Comparison of ENCODE assay signal across 27 cellular contexts in genomic region chr12:62131153-62131552, GRCh38.
"Had no signal": no experiment of that assay in that cellular context is flagged by ENCODE, and none has a peak within 500 bp of the region (broad histone marks: within the 10 kb centered on the region; RNA-seq: fewer than 3 reads in every experiment).

No MANE protein-coding gene starts in this region.

- H3K4me1 ChIP-seq: pancreas, psoas muscle, right lobe of liver, sigmoid colon, tibial nerve, upper lobe of left lung, uterus had no signal

- ATAC-seq: naive thymus-derived CD8-positive, alpha-beta T cell; natural killer cell treated with Interleukin-12 subunit alpha and Interleukin-12 subunit beta and Interleukin-15 and Interleukin-18, amount 100 ng/mL, for 72 hours; pancreas; psoas muscle; right cardiac atrium; right lobe of liver; stimulated activated effector memory CD8-positive, alpha-beta T cell treated with anti-CD3 and anti-CD28 coated beads, Interleukin-12 subunit alpha, Interleukin-12 subunit beta, amount 100 ng/mL, for 72 hours; stimulated activated naive B cell treated with anti-CD40 and anti-IgM and Interleukin-4, amounts not matched to agents 10 μg/mL and 1 μg/mL and 100 μg/mL, for 72 hours; stimulated activated naive CD8-positive, alpha-beta T cell treated with anti-CD3 and anti-CD28 coated beads, Interleukin-15, Interleukin-2, amounts not matched to agents 100 U/mL and 50 U/mL, for 24 hours had no signal

- H3K9me3 Mint-ChIP-seq: naive B cell; naive thymus-derived CD8-positive, alpha-beta T cell; nephron progenitor cell; neural crest cell; stimulated activated naive B cell treated with anti-CD40 and anti-IgM and Interleukin-4, amounts not matched to agents 10 μg/mL and 1 μg/mL and 100 μg/mL, for 72 hours had no signal

- H3K27ac Mint-ChIP-seq: naive thymus-derived CD8-positive, alpha-beta T cell; natural killer cell treated with Interleukin-12 subunit alpha and Interleukin-12 subunit beta and Interleukin-15 and Interleukin-18, amount 100 ng/mL, for 72 hours; nephron progenitor cell; progenitor cell of endocrine pancreas; stimulated activated effector memory CD8-positive, alpha-beta T cell treated with anti-CD3 and anti-CD28 coated beads, Interleukin-12 subunit alpha, Interleukin-12 subunit beta, amount 100 ng/mL, for 72 hours; stimulated activated naive B cell treated with anti-CD40 and anti-IgM and Interleukin-4, amounts not matched to agents 10 μg/mL and 1 μg/mL and 100 μg/mL, for 72 hours had no signal

- H3K4me3 Mint-ChIP-seq: naive B cell; naive thymus-derived CD8-positive, alpha-beta T cell; natural killer cell treated with Interleukin-12 subunit alpha and Interleukin-12 subunit beta and Interleukin-15 and Interleukin-18, amount 100 ng/mL, for 72 hours; nephron progenitor cell; neural crest cell; stimulated activated effector memory CD8-positive, alpha-beta T cell treated with anti-CD3 and anti-CD28 coated beads, Interleukin-12 subunit alpha, Interleukin-12 subunit beta, amount 100 ng/mL, for 72 hours; stimulated activated naive B cell treated with anti-CD40 and anti-IgM and Interleukin-4, amounts not matched to agents 10 μg/mL and 1 μg/mL and 100 μg/mL, for 72 hours had no signal

- H3K4me3 ChIP-seq: pancreas, psoas muscle, right lobe of liver, sigmoid colon, stomach, thoracic aorta, thyroid gland, tibial nerve, upper lobe of left lung, uterus had no signal

- H3K36me3 ChIP-seq: neutrophil, pancreas, right lobe of liver, sigmoid colon, stomach, thoracic aorta, thyroid gland, tibial nerve, upper lobe of left lung, uterus had no signal

- H3K36me3 Mint-ChIP-seq: naive B cell; naive thymus-derived CD8-positive, alpha-beta T cell; natural killer cell treated with Interleukin-12 subunit alpha and Interleukin-12 subunit beta and Interleukin-15 and Interleukin-18, amount 100 ng/mL, for 72 hours; stimulated activated effector memory CD8-positive, alpha-beta T cell treated with anti-CD3 and anti-CD28 coated beads, Interleukin-12 subunit alpha, Interleukin-12 subunit beta, amount 100 ng/mL, for 72 hours; stimulated activated naive B cell treated with anti-CD40 and anti-IgM and Interleukin-4, amounts not matched to agents 10 μg/mL and 1 μg/mL and 100 μg/mL, for 72 hours had no signal

- DNase-seq: naive B cell; naive thymus-derived CD8-positive, alpha-beta T cell; nephron progenitor cell; nucleus accumbens; pancreas; psoas muscle; right cardiac atrium; right lobe of liver; sigmoid colon; small intestine; stimulated activated CD4-positive, alpha-beta T cell treated with anti-CD3 and anti-CD28 coated beads, Interleukin-15, amount 100 ng/mL, for 24 hours; stimulated activated CD4-positive, alpha-beta T cell treated with anti-CD3 and anti-CD28 coated beads, Interleukin-2, amount 100 ng/mL, for 24 hours; stimulated activated CD4-positive, alpha-beta T cell treated with anti-CD3 and anti-CD28 coated beads, Interleukin-2, amount 100 ng/mL, for 48 hours; stimulated activated CD4-positive, alpha-beta T cell treated with anti-CD3 and anti-CD28 coated beads, Interleukin-4, amount 100 ng/mL, for 24 hours; stimulated activated naive B cell treated with anti-CD40 and anti-IgM and Interleukin-4, amounts not matched to agents 10 μg/mL and 1 μg/mL and 100 μg/mL, for 72 hours; stimulated activated naive CD8-positive, alpha-beta T cell treated with anti-CD3 and anti-CD28 coated beads, Interleukin-15, Interleukin-2, amounts not matched to agents 100 U/mL and 50 U/mL, for 24 hours; stomach; thyroid gland; upper lobe of left lung; uterus had no signal

- H3K9me3 ChIP-seq: neutrophil, pancreas, psoas muscle, right lobe of liver, sigmoid colon, stomach, thoracic aorta, thyroid gland, tibial nerve, upper lobe of left lung, uterus had no signal

- H3K27ac ChIP-seq: neutrophil, pancreas, psoas muscle, right lobe of liver, sigmoid colon, stomach, thoracic aorta, thyroid gland, tibial nerve, upper lobe of left lung, uterus had no signal

- H3K27me3 ChIP-seq: neutrophil, pancreas, right lobe of liver, sigmoid colon, stomach, thyroid gland, tibial nerve, upper lobe of left lung, uterus had no signal

- H3K27me3 Mint-ChIP-seq: naive B cell; progenitor cell of endocrine pancreas; stimulated activated naive B cell treated with anti-CD40 and anti-IgM and Interleukin-4, amounts not matched to agents 10 μg/mL and 1 μg/mL and 100 μg/mL, for 72 hours had no signal

- H3K4me1 Mint-ChIP-seq: neural crest cell; stimulated activated effector memory CD8-positive, alpha-beta T cell treated with anti-CD3 and anti-CD28 coated beads, Interleukin-12 subunit alpha, Interleukin-12 subunit beta, amount 100 ng/mL, for 72 hours; stimulated activated naive B cell treated with anti-CD40 and anti-IgM and Interleukin-4, amounts not matched to agents 10 μg/mL and 1 μg/mL and 100 μg/mL, for 72 hours had no signal
